1 cellular context compared by ENCODE assay signal in genomic region chr11:55658031-55658573, GRCh38.
TF ChIP-seq lines count a peak whose summit lies in the region.

No MANE protein-coding gene starts in this region.

TF ChIP-seq in GM12878, 131 proteins besides CTCF, POLR2A, EP300 and RAD21 (continues in another document):
- TF ChIP-seq, protein P1, sequence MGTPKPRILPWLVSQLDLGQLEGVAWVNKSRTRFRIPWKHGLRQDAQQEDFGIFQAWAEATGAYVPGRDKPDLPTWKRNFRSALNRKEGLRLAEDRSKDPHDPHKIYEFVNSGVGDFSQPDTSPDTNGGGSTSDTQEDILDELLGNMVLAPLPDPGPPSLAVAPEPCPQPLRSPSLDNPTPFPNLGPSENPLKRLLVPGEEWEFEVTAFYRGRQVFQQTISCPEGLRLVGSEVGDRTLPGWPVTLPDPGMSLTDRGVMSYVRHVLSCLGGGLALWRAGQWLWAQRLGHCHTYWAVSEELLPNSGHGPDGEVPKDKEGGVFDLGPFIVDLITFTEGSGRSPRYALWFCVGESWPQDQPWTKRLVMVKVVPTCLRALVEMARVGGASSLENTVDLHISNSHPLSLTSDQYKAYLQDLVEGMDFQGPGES (IDR thresholded peaks at IDR 0.05): no peak
- TF ChIP-seq CBX5 (IDR thresholded peaks at IDR 0.05; ENCODE audit: low read depth): no peak
- TF ChIP-seq HCFC1 (IDR thresholded peaks at IDR 0.05; ENCODE audit: low read length): no peak
- no peak for TF ChIP-seq ZNF622 (IDR thresholded peaks at IDR 0.05)
- no peak for TF ChIP-seq SP1 (IDR thresholded peaks at IDR 0.05; ENCODE audit: low read depth, low read length)
- no peak for TF ChIP-seq SRF (IDR thresholded peaks at IDR 0.05; ENCODE audit: low read depth in 2 of 2, low read length in 2 of 2)
- no peak for TF ChIP-seq BCLAF1 (IDR thresholded peaks at IDR 0.05)
- TF ChIP-seq BCL11A (IDR thresholded peaks at IDR 0.05; ENCODE audit: low read depth, low read length): peak; percentile 89
- TF ChIP-seq, protein P2, sequence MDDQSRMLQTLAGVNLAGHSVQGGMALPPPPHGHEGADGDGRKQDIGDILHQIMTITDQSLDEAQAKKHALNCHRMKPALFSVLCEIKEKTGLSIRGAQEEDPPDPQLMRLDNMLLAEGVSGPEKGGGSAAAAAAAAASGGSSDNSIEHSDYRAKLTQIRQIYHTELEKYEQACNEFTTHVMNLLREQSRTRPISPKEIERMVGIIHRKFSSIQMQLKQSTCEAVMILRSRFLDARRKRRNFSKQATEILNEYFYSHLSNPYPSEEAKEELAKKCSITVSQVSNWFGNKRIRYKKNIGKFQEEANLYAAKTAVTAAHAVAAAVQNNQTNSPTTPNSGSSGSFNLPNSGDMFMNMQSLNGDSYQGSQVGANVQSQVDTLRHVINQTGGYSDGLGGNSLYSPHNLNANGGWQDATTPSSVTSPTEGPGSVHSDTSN (IDR thresholded peaks at IDR 0.05; ENCODE audit: insufficient replicate concordance, low read depth, low read length): no peak
- TF ChIP-seq YY1 (IDR thresholded peaks at IDR 0.05; ENCODE audit: low read depth, low read length): no peak
- TF ChIP-seq JUND (IDR thresholded peaks at IDR 0.05; ENCODE audit: low read depth, low read length): peak; percentile 80
- no peak; the same call in 1 of the 2 replicates for TF ChIP-seq NKRF (conservative IDR thresholded peaks at IDR 0.05)
- no peak for TF ChIP-seq SUPT20H (IDR thresholded peaks at IDR 0.05; ENCODE audit: borderline replicate concordance, control insufficient read depth, low read depth, low read length)
- no peak for TF ChIP-seq REST (IDR thresholded peaks at IDR 0.05; ENCODE audit: low read depth, low read length)
- TF ChIP-seq CBX3 (IDR thresholded peaks at IDR 0.05; ENCODE audit: borderline replicate concordance, low read depth): no peak
- no peak for TF ChIP-seq NR2C2 (IDR thresholded peaks at IDR 0.05; ENCODE audit: borderline replicate concordance, control insufficient read depth, insufficient read length, low read depth)
- no peak for TF ChIP-seq TARDBP (IDR thresholded peaks at IDR 0.05; ENCODE audit: borderline replicate concordance)
- TF ChIP-seq ZBED1 (IDR thresholded peaks at IDR 0.05; ENCODE audit: borderline replicate concordance): no peak
- peak; percentile 81 for TF ChIP-seq ATF7 (IDR thresholded peaks at IDR 0.05; ENCODE audit: low read depth)
- TF ChIP-seq, protein P3, sequence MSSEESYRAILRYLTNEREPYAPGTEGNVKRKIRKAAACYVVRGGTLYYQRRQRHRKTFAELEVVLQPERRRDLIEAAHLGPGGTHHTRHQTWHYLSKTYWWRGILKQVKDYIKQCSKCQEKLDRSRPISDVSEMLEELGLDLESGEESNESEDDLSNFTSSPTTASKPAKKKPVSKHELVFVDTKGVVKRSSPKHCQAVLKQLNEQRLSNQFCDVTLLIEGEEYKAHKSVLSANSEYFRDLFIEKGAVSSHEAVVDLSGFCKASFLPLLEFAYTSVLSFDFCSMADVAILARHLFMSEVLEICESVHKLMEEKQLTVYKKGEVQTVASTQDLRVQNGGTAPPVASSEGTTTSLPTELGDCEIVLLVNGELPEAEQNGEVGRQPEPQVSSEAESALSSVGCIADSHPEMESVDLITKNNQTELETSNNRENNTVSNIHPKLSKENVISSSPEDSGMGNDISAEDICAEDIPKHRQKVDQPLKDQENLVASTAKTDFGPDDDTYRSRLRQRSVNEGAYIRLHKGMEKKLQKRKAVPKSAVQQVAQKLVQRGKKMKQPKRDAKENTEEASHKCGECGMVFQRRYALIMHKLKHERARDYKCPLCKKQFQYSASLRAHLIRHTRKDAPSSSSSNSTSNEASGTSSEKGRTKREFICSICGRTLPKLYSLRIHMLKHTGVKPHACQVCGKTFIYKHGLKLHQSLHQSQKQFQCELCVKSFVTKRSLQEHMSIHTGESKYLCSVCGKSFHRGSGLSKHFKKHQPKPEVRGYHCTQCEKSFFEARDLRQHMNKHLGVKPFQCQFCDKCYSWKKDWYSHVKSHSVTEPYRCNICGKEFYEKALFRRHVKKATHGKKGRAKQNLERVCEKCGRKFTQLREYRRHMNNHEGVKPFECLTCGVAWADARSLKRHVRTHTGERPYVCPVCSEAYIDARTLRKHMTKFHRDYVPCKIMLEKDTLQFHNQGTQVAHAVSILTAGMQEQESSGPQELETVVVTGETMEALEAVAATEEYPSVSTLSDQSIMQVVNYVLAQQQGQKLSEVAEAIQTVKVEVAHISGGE (CRISPR knock-in tag; IDR thresholded peaks at IDR 0.05): no peak
- TF ChIP-seq HDAC6 (IDR thresholded peaks at IDR 0.05; ENCODE audit: unreplicated experiment): no peak
- no peak for TF ChIP-seq MYC (IDR thresholded peaks at IDR 0.05; ENCODE audit: insufficient read depth, insufficient read length, insufficient replicate concordance, low read length, severe bottlenecking)
- TF ChIP-seq SMAD5 (IDR thresholded peaks at IDR 0.05; ENCODE audit: low read depth): no peak
- TF ChIP-seq, protein P4, sequence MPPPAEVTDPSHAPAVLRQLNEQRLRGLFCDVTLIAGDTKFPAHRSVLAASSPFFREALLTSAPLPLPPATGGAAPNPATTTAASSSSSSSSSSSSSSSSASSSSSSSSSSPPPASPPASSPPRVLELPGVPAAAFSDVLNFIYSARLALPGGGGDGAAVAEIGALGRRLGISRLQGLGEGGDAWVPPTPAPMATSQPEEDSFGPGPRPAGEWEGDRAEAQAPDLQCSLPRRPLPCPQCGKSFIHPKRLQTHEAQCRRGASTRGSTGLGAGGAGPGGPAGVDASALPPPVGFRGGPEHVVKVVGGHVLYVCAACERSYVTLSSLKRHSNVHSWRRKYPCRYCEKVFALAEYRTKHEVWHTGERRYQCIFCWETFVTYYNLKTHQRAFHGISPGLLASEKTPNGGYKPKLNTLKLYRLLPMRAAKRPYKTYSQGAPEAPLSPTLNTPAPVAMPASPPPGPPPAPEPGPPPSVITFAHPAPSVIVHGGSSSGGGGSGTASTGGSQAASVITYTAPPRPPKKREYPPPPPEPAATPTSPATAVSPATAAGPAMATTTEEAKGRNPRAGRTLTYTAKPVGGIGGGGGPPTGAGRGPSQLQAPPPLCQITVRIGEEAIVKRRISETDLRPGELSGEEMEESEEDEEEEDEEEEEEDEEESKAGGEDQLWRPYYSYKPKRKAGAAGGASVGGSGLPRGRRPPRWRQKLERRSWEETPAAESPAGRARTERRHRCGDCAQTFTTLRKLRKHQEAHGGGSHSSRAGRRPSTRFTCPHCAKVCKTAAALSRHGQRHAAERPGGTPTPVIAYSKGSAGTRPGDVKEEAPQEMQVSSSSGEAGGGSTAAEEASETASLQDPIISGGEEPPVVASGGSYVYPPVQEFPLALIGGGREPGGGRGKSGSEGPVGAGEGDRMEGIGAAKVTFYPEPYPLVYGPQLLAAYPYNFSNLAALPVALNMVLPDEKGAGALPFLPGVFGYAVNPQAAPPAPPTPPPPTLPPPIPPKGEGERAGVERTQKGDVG (CRISPR knock-in tag; IDR thresholded peaks at IDR 0.05): no peak
- TF ChIP-seq MLLT1 (IDR thresholded peaks at IDR 0.05): peak; percentile 59; the same call in 1 of the 2 replicates
- TF ChIP-seq ZNF687 (IDR thresholded peaks at IDR 0.05): no peak
- TF ChIP-seq GATAD2B (conservative IDR thresholded peaks at IDR 0.05; ENCODE audit: low read depth): peak; percentile 73
- TF ChIP-seq RUNX3 (IDR thresholded peaks at IDR 0.05; ENCODE audit: low read length): peak; percentile 44; the same call in 1 of the 2 replicates
- no peak for TF ChIP-seq ASH2L (IDR thresholded peaks at IDR 0.05; ENCODE audit: borderline replicate concordance, low read depth)
- TF ChIP-seq STAT1 (conservative IDR thresholded peaks at IDR 0.05): no peak
- peak; percentile 77; the same call in 1 of the 2 replicates for TF ChIP-seq IRF4 (IDR thresholded peaks at IDR 0.05; ENCODE audit: low read depth, low read length)
- TF ChIP-seq NR2C1 (IDR thresholded peaks at IDR 0.05): no peak
- no peak for TF ChIP-seq YBX1 (IDR thresholded peaks at IDR 0.05)
- no peak for TF ChIP-seq SIN3A (IDR thresholded peaks at IDR 0.05; ENCODE audit: low read depth, low read length)
